19 cellular contexts compared by ENCODE assay signal in the genomic region with DNA sequence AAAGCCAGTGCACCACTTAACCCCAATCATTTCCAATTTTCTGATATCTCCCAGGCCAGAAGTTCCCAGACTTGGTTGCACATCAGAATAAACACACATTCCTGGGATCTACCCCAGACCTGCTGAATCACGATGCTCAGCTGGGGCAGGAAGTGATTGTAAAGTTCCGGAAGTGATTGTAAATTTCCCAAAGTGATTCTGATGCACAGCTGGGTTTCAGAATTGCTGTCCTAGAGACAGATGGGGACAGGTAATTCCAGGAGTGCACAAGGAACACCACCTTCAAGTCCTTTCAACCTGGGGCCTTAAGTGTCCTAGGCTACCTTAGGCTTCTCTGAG.
DNase-seq lines count a peak whose midpoint lies in the region; ATAC-seq and TF ChIP-seq lines count a peak whose summit lies in the region.
"Had no signal": no experiment of that assay in that cellular context is flagged by ENCODE, and none has a peak within 500 bp of the region (broad histone marks: within the 10 kb centered on the region; RNA-seq: fewer than 3 reads in every experiment).

No MANE protein-coding gene starts in this region.

- no peaks in the 10 kb centered on the region for H3K36me3 Mint-ChIP-seq in Caco-2 (ENCODE audit: insufficient read depth, unreplicated experiment)
- H3K36me3 Mint-ChIP-seq: natural killer cell had no signal

- ATAC-seq in HG02610 (IDR thresholded peaks at IDR 0.05; ENCODE audit: unreplicated experiment) = no peak
- ATAC-seq: activated T-cell treated with anti-CD3 and anti-CD28 coated beads, Interleukin-2, amount 50 U/mL, for 72 hours; natural killer cell had no signal

- H3K27me3 ChIP-seq in left ventricle myocardium inferior (ENCODE audit: low read depth) = no peaks in the 10 kb centered on the region
- H3K27me3 ChIP-seq in Caco-2 (replicated peaks; ENCODE audit: control insufficient read depth, insufficient read depth, low read length) = no peaks in the 10 kb centered on the region; the same call in 1 of the 2 replicates
- H3K27me3 ChIP-seq: left lung, upper lobe of left lung had no signal

- no peak overlapping the region for H3K27ac Mint-ChIP-seq in Caco-2 (ENCODE audit: unreplicated experiment)
- H3K27ac Mint-ChIP-seq: activated CD4-positive, alpha-beta T cell treated with anti-CD3 and anti-CD28 coated beads, Interleukin-2, amount 10 ng/mL, durations not matched to agents 24 days and 14 days; activated T-cell treated with anti-CD3 and anti-CD28 coated beads, Interleukin-2, amount 50 U/mL, for 72 hours; natural killer cell had no signal

- H3K27ac ChIP-seq in left ventricle myocardium inferior (replicated peaks) (peak overlapping the region; percentile 81), SK-N-MC (peak overlapping the region; percentile 98)
- H3K27ac ChIP-seq: epithelial cell of prostate had no signal

- peaks cover 11% of the 10 kb centered on the region for H3K27me3 Mint-ChIP-seq in Caco-2 (ENCODE audit: insufficient read depth, unreplicated experiment)

- peak overlapping the region; percentile 15 for H3K4me3 ChIP-seq in left ventricle myocardium inferior
- peak overlapping the region; percentile 59 for H3K4me3 ChIP-seq in SK-N-MC
- H3K4me3 ChIP-seq in Caco-2 (ENCODE audit: low read depth, low read length) = no peak overlapping the region
- H3K4me3 ChIP-seq: left lung, upper lobe of left lung had no signal

- in situ Hi-C loops in KBM-7 (cut with MboI; ENCODE audit: low pct_unique_long_range_greater_than_20kb, low sequenced_read_pairs) = no loop called here

- no peak for DNase-seq in left ventricle myocardium inferior
- no peak for DNase-seq in cardiac septum (ENCODE audit: low spot score)
- peak; percentile 48 for DNase-seq in SK-N-MC (ENCODE audit: low read depth, low spot score)
- peak; percentile 49 for DNase-seq in iris pigment epithelial cell (ENCODE audit: low read depth)
- no peak for DNase-seq in activated CD4-positive, alpha-beta T cell treated with anti-CD3 and anti-CD28 coated beads, Interleukin-2, amount 50 U/mL, for 1 hour
- DNase-seq in KBM-7 = no peak
- DNase-seq in Caco-2 = no peak
- DNase-seq: activated CD4-positive, alpha-beta T cell treated with anti-CD3 and anti-CD28 coated beads, Interleukin-2, amount 10 ng/mL, durations not matched to agents 24 days and 14 days; activated T-cell treated with anti-CD3 and anti-CD28 coated beads, Interleukin-2, amount 50 U/mL, for 72 hours; hypothalamus; left lung; natural killer cell; NCI-H146; NCI-H774; stimulated activated CD4-positive, alpha-beta T cell treated with anti-CD3 and anti-CD28 coated beads, Interleukin-4, amount 100 ng/mL, for 4 hours; T-helper 9 cell; upper lobe of left lung had no signal

- H3K9me3 Mint-ChIP-seq in Caco-2 (ENCODE audit: unreplicated experiment) = no peaks in the 10 kb centered on the region
- H3K9me3 Mint-ChIP-seq: activated CD4-positive, alpha-beta T cell treated with anti-CD3 and anti-CD28 coated beads, Interleukin-2, amount 10 ng/mL, durations not matched to agents 24 days and 14 days; activated T-cell treated with anti-CD3 and anti-CD28 coated beads, Interleukin-2, amount 50 U/mL, for 72 hours; natural killer cell had no signal

- H3K4me1 Mint-ChIP-seq in Caco-2 (ENCODE audit: low read depth, unreplicated experiment) = no peaks in the 10 kb centered on the region
- H3K4me1 Mint-ChIP-seq: activated CD4-positive, alpha-beta T cell treated with anti-CD3 and anti-CD28 coated beads, Interleukin-2, amount 10 ng/mL, durations not matched to agents 24 days and 14 days; natural killer cell had no signal

- intact Hi-C loops in left ventricle myocardium inferior (cut with micrococcal nuclease) (no loop called here), cardiac septum (cut with DNase I) (loop anchor here (2.0 to 5.0 kb wide), 2 partner anchors 68 to 253 kb away; no protein-coding TSS in a partner anchor), Caco-2 (cut with micrococcal nuclease; ENCODE audit: unreplicated experiment) (no loop called here)

- POLR2A ChIA-PET in Caco-2 (lab: Charles Lee) = no interaction called here

- H3K4me3 Mint-ChIP-seq in Caco-2 (ENCODE audit: unreplicated experiment) = no peak overlapping the region
- H3K4me3 Mint-ChIP-seq: activated CD4-positive, alpha-beta T cell treated with anti-CD3 and anti-CD28 coated beads, Interleukin-2, amount 10 ng/mL, durations not matched to agents 24 days and 14 days; activated T-cell treated with anti-CD3 and anti-CD28 coated beads, Interleukin-2, amount 50 U/mL, for 72 hours; natural killer cell had no signal

- TF ChIP-seq CTCF in left ventricle myocardium inferior (IDR thresholded peaks at IDR 0.05; ENCODE audit: borderline replicate concordance) (no peak), Caco-2 (IDR thresholded peaks at IDR 0.05; ENCODE audit: insufficient read depth in 1 of 2, low read depth in 1 of 2, low read length in 1 of 2, severe bottlenecking in 1 of 2, unreplicated experiment in 1 of 2) (no peak)

- CTCF ChIA-PET in Caco-2 (lab: Charles Lee) = no interaction called here

- H3K9ac ChIP-seq in SK-N-MC (ENCODE audit: insufficient read length) = no peak overlapping the region

- no peaks in the 10 kb centered on the region for H3K9me3 ChIP-seq in left ventricle myocardium inferior (replicated peaks)
- no peaks in the 10 kb centered on the region for H3K9me3 ChIP-seq in SK-N-MC (ENCODE audit: low read depth, low read length)
- H3K9me3 ChIP-seq in Caco-2 = no peaks in the 10 kb centered on the region
- H3K9me3 ChIP-seq: left lung, upper lobe of left lung had no signal

- H3K36me3 ChIP-seq in left ventricle myocardium inferior (no peaks in the 10 kb centered on the region), SK-N-MC (ENCODE audit: insufficient read depth, low read length) (no peaks in the 10 kb centered on the region), Caco-2 (ENCODE audit: control insufficient read depth, insufficient read depth, low read length) (no peaks in the 10 kb centered on the region)
- H3K36me3 ChIP-seq: left lung, upper lobe of left lung had no signal

- no TSS peak for BruUV-seq in Caco-2 (replicated peaks; lab: Mats Ljungman, UMichigan)

- H3K4me1 ChIP-seq in left ventricle myocardium inferior (peaks cover 69% of the 10 kb centered on the region), Caco-2 (no peaks in the 10 kb centered on the region)

Comparison
In these comparisons a context has a peak if more than half of its experiments do, and no peak if none do; other contexts are left out.
1. DNase-seq: peak in SK-N-MC (single experiment) and iris pigment epithelial cell (single experiment); none in left ventricle myocardium inferior (single experiment), cardiac septum (single experiment), activated CD4-positive, alpha-beta T cell treated with anti-CD3 and anti-CD28 coated beads, Interleukin-2, amount 50 U/mL, for 1 hour (single experiment), KBM-7 (single experiment) and Caco-2 (0 of 2).